Comparison of ENCODE assay signal across 8 cellular contexts in the genomic region with DNA sequence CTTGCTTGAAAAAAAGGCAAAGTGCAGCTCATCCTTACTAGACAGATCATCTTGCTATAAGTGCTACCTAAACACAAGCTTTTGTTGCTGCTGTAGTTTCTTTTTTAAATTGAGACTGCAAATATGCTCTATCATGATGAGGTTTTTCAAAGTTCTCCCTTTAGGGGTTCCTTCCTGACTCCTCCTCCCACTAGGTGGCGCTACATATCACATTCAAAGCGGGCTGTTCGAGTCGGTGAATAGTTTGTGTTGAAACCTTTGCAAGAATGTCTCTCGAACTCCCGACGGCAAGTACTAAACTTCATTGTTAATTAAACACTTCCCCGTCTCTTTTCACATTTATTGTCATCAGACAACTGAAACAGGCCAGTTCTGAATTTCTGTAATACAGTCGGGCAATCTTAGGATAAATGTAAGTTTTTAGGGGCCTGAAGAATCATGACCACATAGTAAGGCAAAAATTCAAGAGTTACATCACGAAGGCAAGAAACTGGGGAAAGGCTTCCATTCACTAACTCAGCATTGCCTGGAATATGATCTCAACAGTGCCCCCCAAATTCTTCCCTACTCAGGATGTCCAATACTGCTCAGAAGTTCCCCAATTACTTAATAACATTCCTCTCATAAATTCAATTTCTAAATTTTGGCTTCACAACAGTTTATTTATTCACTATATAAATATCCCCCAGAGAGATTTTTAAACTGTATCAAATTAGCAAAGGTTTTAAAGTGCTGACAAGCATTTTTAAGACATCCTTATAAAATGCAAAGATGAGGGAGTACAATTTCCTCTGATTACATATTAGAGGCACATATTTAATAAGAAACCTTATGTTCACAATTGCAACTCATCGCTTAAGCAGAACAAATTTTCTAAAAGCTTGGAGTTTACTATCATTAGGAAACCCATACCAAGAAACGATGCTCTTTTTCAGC. TPM values are rescaled to one million over a fixed set of nuclear protein-coding genes. Genes with fewer than 3 reads are reported as not detected.
DNase-seq lines count a peak whose midpoint lies in the region; ATAC-seq and TF ChIP-seq lines count a peak whose summit lies in the region.

No MANE protein-coding gene starts in this region.

- no peak overlapping the region for H3K27ac ChIP-seq in lower lobe of right lung

- H3K4me1 ChIP-seq in lower lobe of right lung: peaks cover under 1% of the 10 kb centered on the region

- DNase-seq in C1 segment of cervical spinal cord (lab: John Stamatoyannopoulos, UW): peak in 10 of 14 donors; percentile 6 to 55 (median 27)
- DNase-seq in GOT3 (lab: John Stamatoyannopoulos, UW): peak; percentile 25
- DNase-seq in NCI-H345 treated with DMSO at 0.1 percent for 48 hours (lab: John Stamatoyannopoulos, UW; ENCODE audit: unreplicated experiment): peak; percentile 20
- peak; percentile 72 for DNase-seq in activated CD4-positive, alpha-beta T cell treated with anti-CD3 and anti-CD28 coated beads, Interleukin-2, amount 50 U/mL, for 1 hour
- DNase-seq in dedifferentiated amniotic fluid mesenchymal stem cell (ENCODE audit: extremely low spot score): peak; percentile 82
- peak; percentile 52 for DNase-seq in lower lobe of right lung
- DNase-seq in stimulated activated CD8-positive, alpha-beta memory T cell treated with anti-CD3 and anti-CD28 coated beads, Interleukin-12 subunit alpha, Interleukin-12 subunit beta, amount 100 ng/mL, for 4 hours (ENCODE audit: low read depth): peak; percentile 59

- H3K9me3 ChIP-seq in lower lobe of right lung: no peaks in the 10 kb centered on the region

- ATAC-seq in lower lobe of right lung (peak; percentile 74 to 77), GM21447 (IDR thresholded peaks at IDR 0.05; ENCODE audit: unreplicated experiment) (no peak)

- no peak overlapping the region for H3K4me3 ChIP-seq in lower lobe of right lung

- TF ChIP-seq CTCF in lower lobe of right lung (IDR thresholded peaks at IDR 0.05): peak; percentile 87

- H3K36me3 ChIP-seq in lower lobe of right lung: no peaks in the 10 kb centered on the region

- intact Hi-C loops in lower lobe of right lung (cut with DNase I): loop anchor here (10.0 kb wide), 1 partner anchor 710 kb away; a partner anchor contains a TSS

- peaks cover 24% of the 10 kb centered on the region for H3K27me3 ChIP-seq in lower lobe of right lung (ENCODE audit: low read depth)

RNA-seq across cellular contexts. Expression of a gene that starts 6.7 kb away (rescaled TPM):
- 0.53 TPM for total RNA-seq in lower lobe of right lung

Comparison
In these comparisons a context has a peak if more than half of its experiments do, and no peak if none do; other contexts are left out.
1. DNase-seq: peak in every context shown above with its lines; median percentile 82 in dedifferentiated amniotic fluid mesenchymal stem cell; 72 in activated CD4-positive, alpha-beta T cell treated with anti-CD3 and anti-CD28 coated beads, Interleukin-2, amount 50 U/mL, for 1 hour; 59 in stimulated activated CD8-positive, alpha-beta memory T cell treated with anti-CD3 and anti-CD28 coated beads, Interleukin-12 subunit alpha, Interleukin-12 subunit beta, amount 100 ng/mL, for 4 hours; 52 in lower lobe of right lung; 27 in C1 segment of cervical spinal cord; 25 in GOT3; 20 in NCI-H345 treated with DMSO at 0.1 percent for 48 hours.